ENCODE assay signal across 17 cellular contexts in genomic region chr16:56807011-56807675, GRCh38. TPM values are rescaled to one million over a fixed set of nuclear protein-coding genes. Genes with fewer than 3 reads are reported as not detected.
DNase-seq lines count a peak whose midpoint lies in the region; ATAC-seq and TF ChIP-seq lines count a peak whose summit lies in the region.
"Had no signal": no experiment of that assay in that cellular context is flagged by ENCODE, and none has a peak within 500 bp of the region (broad histone marks: within the 10 kb centered on the region; RNA-seq: fewer than 3 reads in every experiment).

No MANE protein-coding gene starts in this region.

- TF ChIP-seq CTCF in AG10803 (conservative IDR thresholded peaks at IDR 0.05; ENCODE audit: low read length) (no peak), IMR-90 (conservative IDR thresholded peaks at IDR 0.05; ENCODE audit: low read depth, low read length) (no peak), astrocyte of the spinal cord (IDR thresholded peaks at IDR 0.05; ENCODE audit: low read depth, low read length) (no peak), CD14-positive monocyte (IDR thresholded peaks at IDR 0.05) (no peak)

- H4K5ac ChIP-seq in IMR-90 (ENCODE audit: low read depth, low read length) (peak overlapping the region; percentile 50; the same call in 1 of the 2 replicates), mesendoderm (ENCODE audit: low read length) (no peak overlapping the region)

- intact Hi-C loops in IMR-90 (cut with micrococcal nuclease), result loop anchor here (5.0 kb wide), 1 partner anchor 40 kb away; no protein-coding TSS in a partner anchor
- intact Hi-C loops in CD14-positive monocyte (cut with micrococcal nuclease), result no loop called here

- 0% methylated on average over 1 of the region's 3 CpGs; no CpG with 5 or more reads in 1 of the 2 experiments for WGBS in IMR-90 (ENCODE audit: extremely low coverage in 2 of 2, insufficient read length in 1 of 2), 2 experiments
- no CpG with 5 or more reads among the region's 3 CpGs for WGBS in mesendoderm (ENCODE audit: extremely low coverage, insufficient coverage, low lambda C conversion rate)

- H2BK5ac ChIP-seq in IMR-90 (ENCODE audit: low read depth, low read length, poor library complexity, severe bottlenecking) (peak overlapping the region; percentile 78), mesendoderm (ENCODE audit: low read length) (no peak overlapping the region)

- no peak overlapping the region for H3K4me3 Mint-ChIP-seq in CD14-positive monocyte
- H3K4me3 Mint-ChIP-seq: memory B cell; T-helper 2 cell treated with Interferon-gamma antibody and Interleukin-4, amounts not matched to agents 5 μg/mL and 100 μg/mL, for 36 hours had no signal

- ATAC-seq in IMR-90 (ENCODE audit: low read depth), result peak; percentile 95

- in situ Hi-C loops in IMR-90 (cut with MboI; ENCODE audit: low sequenced_read_pairs), result no loop called here
- in situ Hi-C loops in astrocyte of the spinal cord (cut with HindIII; ENCODE audit: low sequenced_read_pairs), result no loop called here

- H3K36me3 Mint-ChIP-seq in CD14-positive monocyte, result peaks cover 47 to 50% of the 10 kb centered on the region in 2 donors

- H3K9ac ChIP-seq in IMR-90 (ENCODE audit: low read depth, low read length) (no peak overlapping the region), mesendoderm (ENCODE audit: low read length) (no peak overlapping the region)

- TF ChIP-seq POLR2A in IMR-90 (IDR thresholded peaks at IDR 0.05; ENCODE audit: low read depth, low read length), result no peak

- BruUV-seq in IMR-90 (replicated peaks; lab: Mats Ljungman, UMichigan), result no TSS peak

- H3K56ac ChIP-seq in IMR-90 (ENCODE audit: extremely low read depth, insufficient read depth, low read length), result peak overlapping the region; percentile 34
- H3K56ac ChIP-seq in mesendoderm (ENCODE audit: low read length), result no peak overlapping the region

- peaks cover 12% of the 10 kb centered on the region for H3K9me1 ChIP-seq in IMR-90 (ENCODE audit: insufficient read depth, low read length)

- H3K9me3 Mint-ChIP-seq in CD14-positive monocyte, result peaks cover 0 to 3% (median 0%) of the 10 kb centered on the region in 7 donors
- H3K9me3 Mint-ChIP-seq: memory B cell; T-helper 2 cell treated with Interferon-gamma antibody and Interleukin-4, amounts not matched to agents 5 μg/mL and 100 μg/mL, for 36 hours had no signal

- H3K4me3 ChIP-seq in AG10803 (ENCODE audit: low read length) (no peak overlapping the region), IMR-90 (ENCODE audit: insufficient read depth, low read depth, low read length) (no peak overlapping the region), astrocyte of the spinal cord (ENCODE audit: low read depth, low read length) (no peak overlapping the region), mesendoderm (ENCODE audit: low read length) (no peak overlapping the region)

- H2AFZ ChIP-seq in IMR-90 (replicated peaks; ENCODE audit: low read length, poor library complexity), result peak overlapping the region; percentile 28

- peak overlapping the region; percentile 6 for H2AK9ac ChIP-seq in IMR-90 (replicated peaks; ENCODE audit: low read depth, low read length, poor library complexity)

- H3K27me3 ChIP-seq in IMR-90 (ENCODE audit: control insufficient read depth, insufficient read depth, low read length) (no peaks in the 10 kb centered on the region), mesendoderm (ENCODE audit: insufficient read depth, low read length, poor library complexity) (no peaks in the 10 kb centered on the region)

- H2BK20ac ChIP-seq in IMR-90 (ENCODE audit: low read depth, low read length), result peak overlapping the region; percentile 94

- H3K23ac ChIP-seq in IMR-90 (ENCODE audit: low read depth, low read length), result peak overlapping the region; percentile 81
- H3K23ac ChIP-seq in mesendoderm (ENCODE audit: low read length), result no peak overlapping the region

- H3K79me2 ChIP-seq in mesendoderm (ENCODE audit: control insufficient read depth, insufficient read depth, low read length), result no peaks in the 10 kb centered on the region

- peak overlapping the region; percentile 89 for H3K14ac ChIP-seq in IMR-90 (replicated peaks; ENCODE audit: low read depth, low read length)

- CTCF ChIA-PET in IMR-90 (lab: Yijun Ruan, JAX), result no interaction called here

- H4K8ac ChIP-seq in IMR-90 (ENCODE audit: low read depth in 2 of 2, low read length in 2 of 2) (peak overlapping the region; percentile 53 to 80; a peak in 3 of 4 replicates), mesendoderm (ENCODE audit: low read depth, low read length) (no peak overlapping the region)

- peaks cover 7 to 30% of the 10 kb centered on the region in 2 experiments for H3K79me1 ChIP-seq in IMR-90 (ENCODE audit: low read depth in 1 of 2, low read length in 2 of 2)
- no peaks in the 10 kb centered on the region for H3K79me1 ChIP-seq in mesendoderm (ENCODE audit: low read length)

- H3K4me1 Mint-ChIP-seq in CD14-positive monocyte, result peaks cover 2% of the 10 kb centered on the region
- H3K4me1 Mint-ChIP-seq: memory B cell had no signal

- peak overlapping the region; percentile 68 for H3K18ac ChIP-seq in IMR-90 (ENCODE audit: low read depth, low read length)
- no peak overlapping the region for H3K18ac ChIP-seq in mesendoderm (ENCODE audit: low read length)

- peak overlapping the region; percentile 86 for H3K4ac ChIP-seq in IMR-90 (ENCODE audit: low read depth, low read length)
- H3K4ac ChIP-seq in mesendoderm (ENCODE audit: low read depth, low read length), result no peak overlapping the region

- H4K91ac ChIP-seq in IMR-90 (ENCODE audit: insufficient read depth, low read depth, low read length), result peak overlapping the region; percentile 87

- dilution Hi-C loops in IMR-90 (cut with HindIII; ENCODE audit: low sequenced_read_pairs, unreplicated experiment), result no loop called here

- H3K4me1 ChIP-seq in IMR-90 (ENCODE audit: control insufficient read depth, insufficient read depth, low read length) (peaks cover 14% of the 10 kb centered on the region), mesendoderm (ENCODE audit: control insufficient read depth, low read depth, low read length) (peaks cover 4% of the 10 kb centered on the region)

- no peaks in the 10 kb centered on the region for H3K27me3 Mint-ChIP-seq in CD14-positive monocyte (ENCODE audit: low read depth in 3 of 3)
- H3K27me3 Mint-ChIP-seq: memory B cell, progenitor cell of endocrine pancreas had no signal

- peak overlapping the region; percentile 95 for H2BK120ac ChIP-seq in IMR-90 (ENCODE audit: low read depth, low read length)
- H2BK120ac ChIP-seq in mesendoderm (ENCODE audit: low read depth, low read length), result no peak overlapping the region

- H3K4me2 ChIP-seq in IMR-90 (ENCODE audit: low read depth, low read length) (peak overlapping the region; percentile 27; the same call in 1 of the 2 replicates), mesendoderm (ENCODE audit: low read length) (no peak overlapping the region)

- H2AK5ac ChIP-seq in IMR-90 (ENCODE audit: low read depth, low read length) (peak overlapping the region; percentile 92), mesendoderm (ENCODE audit: low read length) (no peak overlapping the region)

- peak; percentile 44 for DNase-seq in AG10803 (ENCODE audit: low read depth)
- DNase-seq in IMR-90, result peak; percentile 84
- DNase-seq in astrocyte of the spinal cord (ENCODE audit: low read depth, low spot score), result peak; percentile 55
- DNase-seq in mesendoderm, result peak; percentile 82
- no peak for DNase-seq in globus pallidus (ENCODE audit: low spot score)
- DNase-seq in T-helper 9 cell, result no peak
- DNase-seq in CD14-positive monocyte (ENCODE audit: low spot score), result no peak
- DNase-seq in NCI-H774 (lab: John Stamatoyannopoulos, UW), result no peak
- DNase-seq: activated CD4-positive, alpha-beta T cell treated with anti-CD3 and anti-CD28 coated beads, Interleukin-2, amount 50 U/mL, for 48 hours; C1 segment of cervical spinal cord; caudate nucleus; GDM1; stimulated activated CD4-positive, alpha-beta T cell treated with anti-CD3 and anti-CD28 coated beads, Interleukin-1b, Interleukin-23, amount 100 ng/mL, for 48 hours had no signal

- peak overlapping the region; percentile 63 for H3K27ac ChIP-seq in IMR-90 (ENCODE audit: insufficient read depth, low read length)
- peak overlapping the region; percentile 9 for H3K27ac ChIP-seq in mesendoderm (ENCODE audit: low read depth, low read length)

- POLR2A ChIA-PET in IMR-90 (lab: Charles Lee; ENCODE audit: unreplicated experiment), result no interaction called here

- no peak for TF ChIP-seq RAD21 in IMR-90 (IDR thresholded peaks at IDR 0.05; ENCODE audit: low read length)

- H3K9me3 ChIP-seq in IMR-90 (ENCODE audit: control insufficient read depth, insufficient read depth, low read length), result no peaks in the 10 kb centered on the region

- H3K36me3 ChIP-seq in IMR-90 (ENCODE audit: control insufficient read depth, insufficient read depth, low read length), result peaks cover 5% of the 10 kb centered on the region; the same call in 1 of the 2 replicates
- peaks cover 3% of the 10 kb centered on the region for H3K36me3 ChIP-seq in mesendoderm (ENCODE audit: control insufficient read depth, insufficient read depth, low read length)

- H3K27ac Mint-ChIP-seq in CD14-positive monocyte, result peak overlapping the region in 2 of 7 donors; percentile 8 to 15
- H3K27ac Mint-ChIP-seq: memory B cell; progenitor cell of endocrine pancreas; T-helper 2 cell treated with Interferon-gamma antibody and Interleukin-4, amounts not matched to agents 5 μg/mL and 100 μg/mL, for 36 hours had no signal

- peak overlapping the region; percentile 93; the same call in 2 of the 3 replicates for H2BK15ac ChIP-seq in IMR-90 (ENCODE audit: low read depth, low read length)
- no peak overlapping the region for H2BK15ac ChIP-seq in mesendoderm (replicated peaks; ENCODE audit: low read depth)

- peaks cover 5% of the 10 kb centered on the region; the same call in 1 of the 2 replicates for H4K20me1 ChIP-seq in IMR-90 (ENCODE audit: insufficient read depth, low read length)

TF ChIP-seq in IMR-90, 13 proteins besides CTCF, POLR2A, EP300 and RAD21:
- TF ChIP-seq MAZ (IDR thresholded peaks at IDR 0.05; ENCODE audit: borderline replicate concordance, low read depth, low read length), result no peak
- TF ChIP-seq FOS (IDR thresholded peaks at IDR 0.05; ENCODE audit: low read depth, low read length), result peak; percentile 32; the same call in 1 of the 2 replicates

RNA-seq across cellular contexts. Expression of gene SLC12A3, which starts 57.9 kb away (rescaled TPM):
- total RNA-seq in IMR-90 (2012; rRNA removed), result not detected in 2 replicates
- not detected in 2 replicates for polyA plus RNA-seq in IMR-90 (2012; rRNA removed)
- polyA plus RNA-seq in IMR-90 (2012; cell fraction: cytosol; rRNA removed), result not detected in 2 replicates
- not detected in 2 replicates for polyA plus RNA-seq in IMR-90 (2012; cell fraction: nucleus; rRNA removed; ENCODE audit: low replicate concordance)
- polyA plus RNA-seq in mesendoderm (2013, experiment 1 of 2), result 0.04 TPM
- 0.01 TPM for polyA plus RNA-seq in mesendoderm (2013, experiment 2 of 2)
- not detected for polyA plus RNA-seq in CD14-positive monocyte
- total RNA-seq: epithelial cell of proximal tubule, progenitor cell of endocrine pancreas had no signal

Comparison
In these comparisons a context has a peak if more than half of its experiments do, and no peak if none do; other contexts are left out.
1. DNase-seq: peak in AG10803 (single experiment), IMR-90 (single experiment), astrocyte of the spinal cord (single experiment) and mesendoderm (single experiment); none in globus pallidus (single experiment), T-helper 9 cell (single experiment), CD14-positive monocyte (single experiment) and NCI-H774 (single experiment).